In genomic region chr11:75946531-75947530, GRCh38 we compare ENCODE assay signal across 9 cellular contexts.
DNase-seq lines count a peak whose midpoint lies in the region; ATAC-seq and TF ChIP-seq lines count a peak whose summit lies in the region.
"Had no signal": no experiment of that assay in that cellular context is flagged by ENCODE, and none has a peak within 500 bp of the region (broad histone marks: within the 10 kb centered on the region; RNA-seq: fewer than 3 reads in every experiment).

No MANE protein-coding gene starts in this region.

- H3K27me3 ChIP-seq in thyroid gland = no peaks in the 10 kb centered on the region

- H3K27ac ChIP-seq in SK-N-MC (no peak overlapping the region), thyroid gland (peak overlapping the region in 2 of 3 donors; percentile 7 to 59)
- H3K27ac ChIP-seq: HL-60 had no signal

- POLR2A ChIA-PET in activated CD8-positive, alpha-beta T cell treated with anti-CD3 and anti-CD28 coated beads for 36 hours (lab: Charles Lee) = no interaction called here
- POLR2A ChIA-PET in activated CD8-positive, alpha-beta T cell treated with anti-CD3 and anti-CD28 coated beads, Interleukin-2, amount 10 ng/mL, durations not matched to agents 7 days and 5 days (lab: Charles Lee) = no interaction called here

- DNase-seq in activated CD8-positive, alpha-beta T cell treated with anti-CD3 and anti-CD28 coated beads for 36 hours = no peak
- DNase-seq in activated CD8-positive, alpha-beta T cell treated with anti-CD3 and anti-CD28 coated beads, Interleukin-2, amount 10 ng/mL, durations not matched to agents 7 days and 5 days = no peak
- DNase-seq in SK-N-MC (ENCODE audit: low read depth, low spot score) = peak; percentile 32
- DNase-seq in left ventricle myocardium superior = no peak
- peak; percentile 27 to 28 for DNase-seq in thyroid gland
- DNase-seq in activated naive CD4-positive, alpha-beta T cell treated with anti-CD3 and anti-CD28 coated beads for 36 hours = no peak

- H3K9me3 Mint-ChIP-seq in activated CD8-positive, alpha-beta T cell treated with anti-CD3 and anti-CD28 coated beads for 36 hours = no peaks in the 10 kb centered on the region
- no peaks in the 10 kb centered on the region for H3K9me3 Mint-ChIP-seq in activated CD8-positive, alpha-beta T cell treated with anti-CD3 and anti-CD28 coated beads, Interleukin-2, amount 10 ng/mL, durations not matched to agents 7 days and 5 days (ENCODE audit: insufficient read depth)
- no peaks in the 10 kb centered on the region for H3K9me3 Mint-ChIP-seq in activated T-helper 17 cell treated with anti-CD3 and anti-CD28 coated beads, Interleukin-2, amount 50 U/mL, for 72 hours
- H3K9me3 Mint-ChIP-seq in activated naive CD4-positive, alpha-beta T cell treated with anti-CD3 and anti-CD28 coated beads for 36 hours = no peaks in the 10 kb centered on the region

- no peaks in the 10 kb centered on the region for H3K36me3 Mint-ChIP-seq in activated CD8-positive, alpha-beta T cell treated with anti-CD3 and anti-CD28 coated beads for 36 hours (ENCODE audit: low read depth)
- H3K36me3 Mint-ChIP-seq in activated CD8-positive, alpha-beta T cell treated with anti-CD3 and anti-CD28 coated beads, Interleukin-2, amount 10 ng/mL, durations not matched to agents 7 days and 5 days (ENCODE audit: low read depth) = no peaks in the 10 kb centered on the region
- no peaks in the 10 kb centered on the region for H3K36me3 Mint-ChIP-seq in activated T-helper 17 cell treated with anti-CD3 and anti-CD28 coated beads, Interleukin-2, amount 50 U/mL, for 72 hours (ENCODE audit: low read depth)
- no peaks in the 10 kb centered on the region for H3K36me3 Mint-ChIP-seq in activated naive CD4-positive, alpha-beta T cell treated with anti-CD3 and anti-CD28 coated beads for 36 hours (ENCODE audit: low read depth)

- ATAC-seq in activated CD8-positive, alpha-beta T cell treated with anti-CD3 and anti-CD28 coated beads for 36 hours = peak; percentile 27
- no peak for ATAC-seq in activated CD8-positive, alpha-beta T cell treated with anti-CD3 and anti-CD28 coated beads, Interleukin-2, amount 10 ng/mL, durations not matched to agents 7 days and 5 days
- ATAC-seq in left ventricle myocardium superior (peak; percentile 91), HG03460 (IDR thresholded peaks at IDR 0.05; ENCODE audit: unreplicated experiment) (no peak)
- ATAC-seq in activated T-helper 17 cell treated with anti-CD3 and anti-CD28 coated beads, Interleukin-2, amount 50 U/mL, for 72 hours (replicated peaks) = no peak

- H3K36me3 ChIP-seq in SK-N-MC (ENCODE audit: insufficient read depth, low read length) (no peaks in the 10 kb centered on the region), thyroid gland (no peaks in the 10 kb centered on the region)

- H3K4me3 ChIP-seq in SK-N-MC (no peak overlapping the region; the same call in 1 of the 2 replicates), thyroid gland (replicated peaks in 1 of 3) (no peak overlapping the region)

- no peak overlapping the region for H3K9ac ChIP-seq in SK-N-MC (ENCODE audit: insufficient read length)

- no peak for TF ChIP-seq POLR2A in thyroid gland (IDR thresholded peaks at IDR 0.05)

- CTCF ChIA-PET in activated CD8-positive, alpha-beta T cell treated with anti-CD3 and anti-CD28 coated beads for 36 hours (lab: Charles Lee) = no interaction called here
- CTCF ChIA-PET in activated CD8-positive, alpha-beta T cell treated with anti-CD3 and anti-CD28 coated beads, Interleukin-2, amount 10 ng/mL, durations not matched to agents 7 days and 5 days (lab: Charles Lee) = interaction anchor here (0.6 kb wide), 1 partner anchor 50 kb away, joined by 4 read pairs; no protein-coding TSS in a partner anchor
- CTCF ChIA-PET in activated naive CD4-positive, alpha-beta T cell treated with anti-CD3 and anti-CD28 coated beads for 36 hours (lab: Charles Lee) = interaction anchor here (0.5 to 0.6 kb wide), 2 partner anchors 37 to 122 kb away, joined by 3 to 6 read pairs; no protein-coding TSS in a partner anchor

- H3K4me1 ChIP-seq in thyroid gland = peaks cover 21 to 26% of the 10 kb centered on the region in 2 donors

- no peak overlapping the region for H3K27ac Mint-ChIP-seq in activated CD8-positive, alpha-beta T cell treated with anti-CD3 and anti-CD28 coated beads for 36 hours
- H3K27ac Mint-ChIP-seq in activated CD8-positive, alpha-beta T cell treated with anti-CD3 and anti-CD28 coated beads, Interleukin-2, amount 10 ng/mL, durations not matched to agents 7 days and 5 days = no peak overlapping the region
- no peak overlapping the region for H3K27ac Mint-ChIP-seq in activated T-helper 17 cell treated with anti-CD3 and anti-CD28 coated beads, Interleukin-2, amount 50 U/mL, for 72 hours
- no peak overlapping the region for H3K27ac Mint-ChIP-seq in activated naive CD4-positive, alpha-beta T cell treated with anti-CD3 and anti-CD28 coated beads for 36 hours

- H3K4me3 Mint-ChIP-seq in activated CD8-positive, alpha-beta T cell treated with anti-CD3 and anti-CD28 coated beads for 36 hours = no peak overlapping the region
- no peak overlapping the region for H3K4me3 Mint-ChIP-seq in activated CD8-positive, alpha-beta T cell treated with anti-CD3 and anti-CD28 coated beads, Interleukin-2, amount 10 ng/mL, durations not matched to agents 7 days and 5 days
- no peak overlapping the region for H3K4me3 Mint-ChIP-seq in activated T-helper 17 cell treated with anti-CD3 and anti-CD28 coated beads, Interleukin-2, amount 50 U/mL, for 72 hours
- H3K4me3 Mint-ChIP-seq in activated naive CD4-positive, alpha-beta T cell treated with anti-CD3 and anti-CD28 coated beads for 36 hours = no peak overlapping the region

- peaks cover 18% of the 10 kb centered on the region for H3K4me1 Mint-ChIP-seq in activated CD8-positive, alpha-beta T cell treated with anti-CD3 and anti-CD28 coated beads for 36 hours (ENCODE audit: low read depth)
- peaks cover 8% of the 10 kb centered on the region for H3K4me1 Mint-ChIP-seq in activated CD8-positive, alpha-beta T cell treated with anti-CD3 and anti-CD28 coated beads, Interleukin-2, amount 10 ng/mL, durations not matched to agents 7 days and 5 days (ENCODE audit: low read depth)
- no peaks in the 10 kb centered on the region for H3K4me1 Mint-ChIP-seq in activated T-helper 17 cell treated with anti-CD3 and anti-CD28 coated beads, Interleukin-2, amount 50 U/mL, for 72 hours
- H3K4me1 Mint-ChIP-seq in activated naive CD4-positive, alpha-beta T cell treated with anti-CD3 and anti-CD28 coated beads for 36 hours (ENCODE audit: low read depth) = peaks cover 15% of the 10 kb centered on the region

- H3K27me3 Mint-ChIP-seq in activated CD8-positive, alpha-beta T cell treated with anti-CD3 and anti-CD28 coated beads for 36 hours = no peaks in the 10 kb centered on the region
- H3K27me3 Mint-ChIP-seq in activated CD8-positive, alpha-beta T cell treated with anti-CD3 and anti-CD28 coated beads, Interleukin-2, amount 10 ng/mL, durations not matched to agents 7 days and 5 days (ENCODE audit: low read depth) = no peaks in the 10 kb centered on the region
- no peaks in the 10 kb centered on the region for H3K27me3 Mint-ChIP-seq in activated T-helper 17 cell treated with anti-CD3 and anti-CD28 coated beads, Interleukin-2, amount 50 U/mL, for 72 hours
- no peaks in the 10 kb centered on the region for H3K27me3 Mint-ChIP-seq in activated naive CD4-positive, alpha-beta T cell treated with anti-CD3 and anti-CD28 coated beads for 36 hours (ENCODE audit: low read depth)

- no peak for TF ChIP-seq CTCF in activated CD8-positive, alpha-beta T cell treated with anti-CD3 and anti-CD28 coated beads for 36 hours (IDR thresholded peaks at IDR 0.05)
- no peak for TF ChIP-seq CTCF in thyroid gland (IDR thresholded peaks at IDR 0.05)

- intact Hi-C loops in activated CD8-positive, alpha-beta T cell treated with anti-CD3 and anti-CD28 coated beads for 36 hours (cut with micrococcal nuclease) = no loop called here
- intact Hi-C loops in left ventricle myocardium superior (cut with micrococcal nuclease) (no loop called here), thyroid gland (cut with DNase I) (no loop called here)
- intact Hi-C loops in activated naive CD4-positive, alpha-beta T cell treated with anti-CD3 and anti-CD28 coated beads for 36 hours (cut with micrococcal nuclease) = no loop called here

- 88 to 89% methylated on average over 8 of the region's 8 CpGs for WGBS in thyroid gland, 2 donors

- no peaks in the 10 kb centered on the region for H3K9me3 ChIP-seq in SK-N-MC (ENCODE audit: low read depth, low read length)
- no peaks in the 10 kb centered on the region for H3K9me3 ChIP-seq in thyroid gland

Comparison
In these comparisons a context has a peak if more than half of its experiments do, and no peak if none do; other contexts are left out.
1. ATAC-seq: peak in activated CD8-positive, alpha-beta T cell treated with anti-CD3 and anti-CD28 coated beads for 36 hours (single experiment) and left ventricle myocardium superior (single experiment); none in activated CD8-positive, alpha-beta T cell treated with anti-CD3 and anti-CD28 coated beads, Interleukin-2, amount 10 ng/mL, durations not matched to agents 7 days and 5 days (single experiment), activated T-helper 17 cell treated with anti-CD3 and anti-CD28 coated beads, Interleukin-2, amount 50 U/mL, for 72 hours (single experiment) and HG03460 (single experiment).
2. DNase-seq: peak in SK-N-MC (single experiment) and thyroid gland (2 of 2); none in activated CD8-positive, alpha-beta T cell treated with anti-CD3 and anti-CD28 coated beads for 36 hours (single experiment), activated CD8-positive, alpha-beta T cell treated with anti-CD3 and anti-CD28 coated beads, Interleukin-2, amount 10 ng/mL, durations not matched to agents 7 days and 5 days (single experiment), left ventricle myocardium superior (single experiment) and activated naive CD4-positive, alpha-beta T cell treated with anti-CD3 and anti-CD28 coated beads for 36 hours (single experiment).